ENCODE assay signal across 25 cellular contexts in the genomic region with DNA sequence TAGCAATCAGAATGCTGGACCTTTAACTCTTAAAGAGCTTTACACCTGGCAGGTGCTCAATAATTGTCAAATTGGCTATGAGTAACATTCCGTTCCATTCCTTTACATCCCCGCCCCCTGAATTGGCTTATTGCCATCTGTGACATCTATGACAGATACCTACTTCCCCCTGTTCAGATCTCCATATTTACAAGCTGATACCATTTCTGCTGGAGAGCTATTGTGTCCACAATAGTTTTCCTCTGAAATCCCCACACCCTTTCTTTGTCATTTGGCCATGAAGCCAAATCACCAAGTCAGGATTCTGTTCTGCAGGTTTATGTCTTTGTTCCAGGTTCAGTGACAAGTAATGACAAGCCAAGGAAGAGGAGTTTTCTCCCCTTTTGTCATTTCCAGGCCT. TPM values are rescaled to one million over a fixed set of nuclear protein-coding genes. Genes with fewer than 3 reads are reported as not detected.
"Had no signal": no experiment of that assay in that cellular context is flagged by ENCODE, and none has a peak within 500 bp of the region (broad histone marks: within the 10 kb centered on the region; RNA-seq: fewer than 3 reads in every experiment).

No MANE protein-coding gene starts in this region.

- ATAC-seq: activated CD8-positive, alpha-beta memory T cell treated with anti-CD3 and anti-CD28 coated beads, Interleukin-2, amount 10 ng/mL, durations not matched to agents 7 days and 5 days; activated CD8-positive, alpha-beta T cell treated with anti-CD3 and anti-CD28 coated beads, Interleukin-2, amount 10 ng/mL, durations not matched to agents 7 days and 5 days; left lung; lower lobe of right lung; psoas muscle; stimulated activated naive B cell treated with anti-CD40 and anti-IgM and Interleukin-4, amounts not matched to agents 10 μg/mL and 1 μg/mL and 100 μg/mL, for 72 hours; T-helper 17 cell had no signal

- H3K9me3 ChIP-seq: colonic mucosa, esophagus muscularis mucosa, left lung, lower lobe of right lung, ovary, psoas muscle, sigmoid colon, stomach, tibial nerve had no signal

- H3K4me3 ChIP-seq: cardiac muscle cell, colonic mucosa, esophagus muscularis mucosa, left lung, lower lobe of right lung, ovary, psoas muscle, sigmoid colon, stomach, tibial nerve had no signal

- H3K27ac ChIP-seq: cardiac muscle cell, colonic mucosa, esophagus muscularis mucosa, left lung, lower lobe of right lung, ovary, psoas muscle, sigmoid colon, stomach, tibial nerve had no signal

- H3K4me1 ChIP-seq: esophagus muscularis mucosa, lower lobe of right lung, psoas muscle, sigmoid colon, tibial nerve had no signal

- H3K27me3 ChIP-seq: cardiac muscle cell, colonic mucosa, esophagus muscularis mucosa, left lung, ovary, sigmoid colon, tibial nerve had no signal

- DNase-seq: activated B cell treated with CpG ODN at 0.5 μM for 24 hours; activated CD8-positive, alpha-beta memory T cell treated with anti-CD3 and anti-CD28 coated beads, Interleukin-2, amount 10 ng/mL, durations not matched to agents 7 days and 5 days; activated CD8-positive, alpha-beta T cell treated with anti-CD3 and anti-CD28 coated beads, Interleukin-2, amount 10 ng/mL, durations not matched to agents 7 days and 5 days; activated effector memory CD4-positive, alpha-beta T cell treated with Interleukin-2 at 50 U/mL for 16 hours; activated naive CD4-positive, alpha-beta T cell treated with Interleukin-2 at 50 U/mL for 16 hours; anterior cingulate cortex; cerebellar nuclear complex; colonic mucosa; effector CD8-positive, alpha-beta T cell; left lung; lower lobe of right lung; nephron progenitor cell; ovary; psoas muscle; sigmoid colon; small intestine; stimulated activated CD4-positive, alpha-beta T cell treated with anti-CD3 and anti-CD28 coated beads, Interleukin-15, amount 100 ng/mL, for 24 hours; stimulated activated CD4-positive, alpha-beta T cell treated with anti-CD3 and anti-CD28 coated beads, Interleukin-2, amount 100 ng/mL, for 24 hours; stimulated activated naive B cell treated with anti-CD40 and anti-IgM and Interleukin-4, amounts not matched to agents 10 μg/mL and 1 μg/mL and 100 μg/mL, for 72 hours; stomach; T-helper 17 cell; T1000 had no signal

- H3K36me3 ChIP-seq: cardiac muscle cell, colonic mucosa, left lung, lower lobe of right lung, ovary had no signal

RNA-seq across cellular contexts. Expression of gene SYCP2, which starts 28.0 kb away (rescaled TPM):
- total RNA-seq: cardiac muscle cell had no signal
